ENCODE assay signal across 1 cellular context in the genomic region with DNA sequence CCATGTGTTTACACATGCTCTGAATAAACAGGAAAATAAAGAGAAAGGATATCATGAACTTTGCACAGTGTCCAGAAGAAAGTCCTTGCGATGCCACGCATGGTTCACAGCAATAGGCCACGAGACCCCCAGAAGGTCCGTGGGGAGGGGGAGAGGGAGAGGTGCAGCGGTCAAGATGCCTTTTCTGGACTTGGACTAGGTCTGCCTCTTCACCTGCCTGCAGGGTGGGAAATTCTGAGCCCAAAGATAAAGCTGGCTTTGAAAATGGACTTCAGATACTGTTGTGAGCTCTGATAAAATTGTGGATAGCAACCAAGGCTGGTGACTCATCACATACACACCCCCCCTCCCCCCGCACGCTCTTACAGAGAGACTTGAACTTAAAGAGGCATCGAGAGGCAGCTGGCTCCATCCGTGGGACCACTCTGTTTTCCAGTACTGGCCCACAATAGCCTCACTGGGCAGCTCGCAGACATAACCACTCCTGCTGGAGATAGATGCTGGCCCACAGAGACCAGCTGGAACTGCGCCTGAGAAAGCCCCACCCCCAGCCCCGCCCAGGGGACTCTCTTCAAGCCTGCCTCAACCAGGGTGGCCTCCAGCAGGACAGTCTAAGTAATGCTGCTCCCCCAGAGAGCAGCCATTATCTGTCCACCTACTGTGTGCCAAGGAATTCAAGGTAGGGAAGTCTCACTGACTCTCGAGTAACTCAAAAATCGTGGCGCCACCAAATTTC.
TF ChIP-seq lines count a peak whose summit lies in the region.

No MANE protein-coding gene starts in this region.

TF ChIP-seq in HepG2, 621 proteins besides CTCF, POLR2A, EP300 and RAD21 (continued from another document and continues in another):
- TF ChIP-seq, protein P1, sequence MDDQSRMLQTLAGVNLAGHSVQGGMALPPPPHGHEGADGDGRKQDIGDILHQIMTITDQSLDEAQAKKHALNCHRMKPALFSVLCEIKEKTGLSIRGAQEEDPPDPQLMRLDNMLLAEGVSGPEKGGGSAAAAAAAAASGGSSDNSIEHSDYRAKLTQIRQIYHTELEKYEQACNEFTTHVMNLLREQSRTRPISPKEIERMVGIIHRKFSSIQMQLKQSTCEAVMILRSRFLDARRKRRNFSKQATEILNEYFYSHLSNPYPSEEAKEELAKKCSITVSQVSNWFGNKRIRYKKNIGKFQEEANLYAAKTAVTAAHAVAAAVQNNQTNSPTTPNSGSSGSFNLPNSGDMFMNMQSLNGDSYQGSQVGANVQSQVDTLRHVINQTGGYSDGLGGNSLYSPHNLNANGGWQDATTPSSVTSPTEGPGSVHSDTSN (CRISPR knock-in tag; IDR thresholded peaks at IDR 0.05; ENCODE audit: borderline replicate concordance) = no peak
- TF ChIP-seq ZNF354B (CRISPR knock-in tag; IDR thresholded peaks at IDR 0.05) (no peak), THRA (CRISPR knock-in tag; IDR thresholded peaks at IDR 0.05; ENCODE audit: borderline replicate concordance) (peak; percentile 12; the same call in 1 of the 2 replicates), GATAD2A (CRISPR knock-in tag; IDR thresholded peaks at IDR 0.05) (peak; percentile 82), SOX13 (IDR thresholded peaks at IDR 0.05) (no peak), SOX13 (CRISPR knock-in tag; conservative IDR thresholded peaks at IDR 0.05 in 1 of 2, IDR thresholded peaks at IDR 0.05 in 1 of 2) (peak in 1 of 2 experiments; percentile 42; a peak in 1 of 4 replicates), MAX (IDR thresholded peaks at IDR 0.05) (peak; percentile 38; the same call in 1 of the 2 replicates), ZNF232 (CRISPR knock-in tag; IDR thresholded peaks at IDR 0.05; ENCODE audit: borderline replicate concordance) (no peak), ARID3A (IDR thresholded peaks at IDR 0.05; ENCODE audit: low read depth, low read length) (peak; percentile 79), FOXJ3 (CRISPR knock-in tag; IDR thresholded peaks at IDR 0.05; ENCODE audit: borderline replicate concordance) (no peak), NR2F2 (IDR thresholded peaks at IDR 0.05; ENCODE audit: borderline replicate concordance, low read depth) (no peak), NFATC3 (CRISPR knock-in tag; IDR thresholded peaks at IDR 0.05) (0 out of 2 replicates have a peak, but pooled peaks have one; percentile 64), HNF1B (CRISPR knock-in tag; IDR thresholded peaks at IDR 0.05) (no peak), ZNF878 (CRISPR knock-in tag; IDR thresholded peaks at IDR 0.05) (no peak), PITX1 (CRISPR knock-in tag; IDR thresholded peaks at IDR 0.05) (peak; percentile 58; the same call in 1 of the 2 replicates), ARID2 (CRISPR knock-in tag; IDR thresholded peaks at IDR 0.05; ENCODE audit: borderline replicate concordance) (no peak), HMG20A (CRISPR knock-in tag; IDR thresholded peaks at IDR 0.05; ENCODE audit: borderline replicate concordance) (peak; percentile 45; the same call in 1 of the 2 replicates), ZNF615 (CRISPR knock-in tag; IDR thresholded peaks at IDR 0.05; ENCODE audit: borderline replicate concordance) (no peak), XRCC5 (optimal IDR thresholded peaks at IDR 0.05; ENCODE audit: low read length) (no peak), ZNF367 (CRISPR knock-in tag; IDR thresholded peaks at IDR 0.05; ENCODE audit: borderline replicate concordance) (no peak), NCOA5 (CRISPR knock-in tag; IDR thresholded peaks at IDR 0.05) (no peak), MZF1 (CRISPR knock-in tag; IDR thresholded peaks at IDR 0.05; ENCODE audit: borderline replicate concordance) (no peak), GABPB1 (CRISPR knock-in tag; IDR thresholded peaks at IDR 0.05) (no peak), MTA1 (CRISPR knock-in tag; IDR thresholded peaks at IDR 0.05; ENCODE audit: borderline replicate concordance) (no peak), SMARCC2 (IDR thresholded peaks at IDR 0.05) (no peak), FOXP4 (CRISPR knock-in tag; IDR thresholded peaks at IDR 0.05) (peak; percentile 82), SIX1 (CRISPR knock-in tag; IDR thresholded peaks at IDR 0.05; ENCODE audit: borderline replicate concordance) (no peak), MEF2D (CRISPR knock-in tag; IDR thresholded peaks at IDR 0.05) (peak; percentile 83; the same call in 1 of the 2 replicates), ZNF274 (CRISPR knock-in tag; IDR thresholded peaks at IDR 0.05) (peak; percentile 45; the same call in 1 of the 2 replicates), ZNF230 (CRISPR knock-in tag; IDR thresholded peaks at IDR 0.05) (no peak), MTERF4 (CRISPR knock-in tag; IDR thresholded peaks at IDR 0.05) (0 out of 2 replicates have a peak, but pooled peaks have one; percentile 16), LBX2 (CRISPR knock-in tag; IDR thresholded peaks at IDR 0.05; ENCODE audit: borderline replicate concordance) (peak; percentile 37; the same call in 1 of the 2 replicates), ZNF292 (CRISPR knock-in tag; IDR thresholded peaks at IDR 0.05; ENCODE audit: borderline replicate concordance, low read depth) (peak; percentile 77; the same call in 1 of the 2 replicates), ZGPAT (CRISPR knock-in tag; IDR thresholded peaks at IDR 0.05) (0 out of 2 replicates have a peak, but pooled peaks have one; percentile 31)
- TF ChIP-seq, protein P2, sequence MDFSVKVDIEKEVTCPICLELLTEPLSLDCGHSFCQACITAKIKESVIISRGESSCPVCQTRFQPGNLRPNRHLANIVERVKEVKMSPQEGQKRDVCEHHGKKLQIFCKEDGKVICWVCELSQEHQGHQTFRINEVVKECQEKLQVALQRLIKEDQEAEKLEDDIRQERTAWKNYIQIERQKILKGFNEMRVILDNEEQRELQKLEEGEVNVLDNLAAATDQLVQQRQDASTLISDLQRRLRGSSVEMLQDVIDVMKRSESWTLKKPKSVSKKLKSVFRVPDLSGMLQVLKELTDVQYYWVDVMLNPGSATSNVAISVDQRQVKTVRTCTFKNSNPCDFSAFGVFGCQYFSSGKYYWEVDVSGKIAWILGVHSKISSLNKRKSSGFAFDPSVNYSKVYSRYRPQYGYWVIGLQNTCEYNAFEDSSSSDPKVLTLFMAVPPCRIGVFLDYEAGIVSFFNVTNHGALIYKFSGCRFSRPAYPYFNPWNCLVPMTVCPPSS (IDR thresholded peaks at IDR 0.05) = no peak
- TF ChIP-seq, protein P3, sequence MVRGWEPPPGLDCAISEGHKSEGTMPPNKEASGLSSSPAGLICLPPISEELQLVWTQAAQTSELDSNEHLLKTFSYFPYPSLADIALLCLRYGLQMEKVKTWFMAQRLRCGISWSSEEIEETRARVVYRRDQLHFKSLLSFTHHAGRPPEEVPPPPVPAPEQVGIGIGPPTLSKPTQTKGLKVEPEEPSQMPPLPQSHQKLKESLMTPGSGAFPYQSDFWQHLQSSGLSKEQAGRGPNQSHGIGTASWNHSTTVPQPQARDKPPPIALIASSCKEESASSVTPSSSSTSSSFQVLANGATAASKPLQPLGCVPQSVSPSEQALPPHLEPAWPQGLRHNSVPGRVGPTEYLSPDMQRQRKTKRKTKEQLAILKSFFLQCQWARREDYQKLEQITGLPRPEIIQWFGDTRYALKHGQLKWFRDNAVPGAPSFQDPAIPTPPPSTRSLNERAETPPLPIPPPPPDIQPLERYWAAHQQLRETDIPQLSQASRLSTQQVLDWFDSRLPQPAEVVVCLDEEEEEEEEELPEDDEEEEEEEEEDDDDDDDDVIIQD (CRISPR knock-in tag; IDR thresholded peaks at IDR 0.05; ENCODE audit: low read depth) = no peak
- TF ChIP-seq, protein P4, sequence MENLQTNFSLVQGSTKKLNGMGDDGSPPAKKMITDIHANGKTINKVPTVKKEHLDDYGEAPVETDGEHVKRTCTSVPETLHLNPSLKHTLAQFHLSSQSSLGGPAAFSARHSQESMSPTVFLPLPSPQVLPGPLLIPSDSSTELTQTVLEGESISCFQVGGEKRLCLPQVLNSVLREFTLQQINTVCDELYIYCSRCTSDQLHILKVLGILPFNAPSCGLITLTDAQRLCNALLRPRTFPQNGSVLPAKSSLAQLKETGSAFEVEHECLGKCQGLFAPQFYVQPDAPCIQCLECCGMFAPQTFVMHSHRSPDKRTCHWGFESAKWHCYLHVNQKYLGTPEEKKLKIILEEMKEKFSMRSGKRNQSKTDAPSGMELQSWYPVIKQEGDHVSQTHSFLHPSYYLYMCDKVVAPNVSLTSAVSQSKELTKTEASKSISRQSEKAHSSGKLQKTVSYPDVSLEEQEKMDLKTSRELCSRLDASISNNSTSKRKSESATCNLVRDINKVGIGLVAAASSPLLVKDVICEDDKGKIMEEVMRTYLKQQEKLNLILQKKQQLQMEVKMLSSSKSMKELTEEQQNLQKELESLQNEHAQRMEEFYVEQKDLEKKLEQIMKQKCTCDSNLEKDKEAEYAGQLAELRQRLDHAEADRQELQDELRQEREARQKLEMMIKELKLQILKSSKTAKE (CRISPR knock-in tag; IDR thresholded peaks at IDR 0.05; ENCODE audit: borderline replicate concordance) = no peak
- TF ChIP-seq, protein P5, sequence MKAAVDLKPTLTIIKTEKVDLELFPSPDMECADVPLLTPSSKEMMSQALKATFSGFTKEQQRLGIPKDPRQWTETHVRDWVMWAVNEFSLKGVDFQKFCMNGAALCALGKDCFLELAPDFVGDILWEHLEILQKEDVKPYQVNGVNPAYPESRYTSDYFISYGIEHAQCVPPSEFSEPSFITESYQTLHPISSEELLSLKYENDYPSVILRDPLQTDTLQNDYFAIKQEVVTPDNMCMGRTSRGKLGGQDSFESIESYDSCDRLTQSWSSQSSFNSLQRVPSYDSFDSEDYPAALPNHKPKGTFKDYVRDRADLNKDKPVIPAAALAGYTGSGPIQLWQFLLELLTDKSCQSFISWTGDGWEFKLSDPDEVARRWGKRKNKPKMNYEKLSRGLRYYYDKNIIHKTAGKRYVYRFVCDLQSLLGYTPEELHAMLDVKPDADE (CRISPR knock-in tag; IDR thresholded peaks at IDR 0.05) = no peak
